1 cellular context compared by ENCODE assay signal in the genomic region with DNA sequence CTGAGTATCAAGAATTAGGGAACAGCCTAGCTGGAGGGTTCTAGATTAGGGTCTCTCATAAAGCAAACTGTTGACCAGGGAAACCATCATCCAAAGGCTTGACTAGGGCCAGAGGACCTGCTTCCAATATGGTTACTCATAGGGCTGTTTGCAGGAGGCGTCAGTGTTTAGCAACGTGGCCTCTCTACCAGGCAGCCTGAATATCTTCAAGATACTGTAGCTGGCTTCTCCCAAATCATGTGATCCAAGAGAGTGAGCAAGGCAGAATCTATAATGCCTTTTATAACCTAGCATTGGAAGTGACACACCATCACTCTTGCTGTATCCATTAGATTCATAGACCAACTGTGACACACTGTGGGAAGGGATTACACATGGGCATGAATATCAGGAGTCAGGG.
TF ChIP-seq lines count a peak whose summit lies in the region.

No MANE protein-coding gene starts in this region.

TF ChIP-seq in HepG2, 621 proteins besides CTCF, POLR2A, EP300 and RAD21:
- TF ChIP-seq, protein P1, sequence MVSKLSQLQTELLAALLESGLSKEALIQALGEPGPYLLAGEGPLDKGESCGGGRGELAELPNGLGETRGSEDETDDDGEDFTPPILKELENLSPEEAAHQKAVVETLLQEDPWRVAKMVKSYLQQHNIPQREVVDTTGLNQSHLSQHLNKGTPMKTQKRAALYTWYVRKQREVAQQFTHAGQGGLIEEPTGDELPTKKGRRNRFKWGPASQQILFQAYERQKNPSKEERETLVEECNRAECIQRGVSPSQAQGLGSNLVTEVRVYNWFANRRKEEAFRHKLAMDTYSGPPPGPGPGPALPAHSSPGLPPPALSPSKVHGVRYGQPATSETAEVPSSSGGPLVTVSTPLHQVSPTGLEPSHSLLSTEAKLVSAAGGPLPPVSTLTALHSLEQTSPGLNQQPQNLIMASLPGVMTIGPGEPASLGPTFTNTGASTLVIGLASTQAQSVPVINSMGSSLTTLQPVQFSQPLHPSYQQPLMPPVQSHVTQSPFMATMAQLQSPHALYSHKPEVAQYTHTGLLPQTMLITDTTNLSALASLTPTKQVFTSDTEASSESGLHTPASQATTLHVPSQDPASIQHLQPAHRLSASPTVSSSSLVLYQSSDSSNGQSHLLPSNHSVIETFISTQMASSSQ (IDR thresholded peaks at IDR 0.05; ENCODE audit: low read depth), result no peak
- TF ChIP-seq, protein P1 (CRISPR knock-in tag; IDR thresholded peaks at IDR 0.05; ENCODE audit: borderline replicate concordance), result no peak
- TF ChIP-seq ZNF350 (CRISPR knock-in tag; IDR thresholded peaks at IDR 0.05; ENCODE audit: borderline replicate concordance, low read depth) (no peak), TEAD3 (CRISPR knock-in tag; optimal IDR thresholded peaks at IDR 0.05; ENCODE audit: borderline replicate concordance) (no peak), ZNF30 (CRISPR knock-in tag; IDR thresholded peaks at IDR 0.05) (no peak), SSRP1 (CRISPR knock-in tag; IDR thresholded peaks at IDR 0.05) (no peak), ZBTB38 (CRISPR knock-in tag; IDR thresholded peaks at IDR 0.05) (no peak), ZSCAN9 (CRISPR knock-in tag; IDR thresholded peaks at IDR 0.05; ENCODE audit: borderline replicate concordance) (no peak), SRY (CRISPR knock-in tag; IDR thresholded peaks at IDR 0.05) (no peak), ZNF354B (CRISPR knock-in tag; IDR thresholded peaks at IDR 0.05) (no peak), ESRRA (CRISPR knock-in tag; IDR thresholded peaks at IDR 0.05; ENCODE audit: low read depth) (no peak)
- TF ChIP-seq, protein P2, sequence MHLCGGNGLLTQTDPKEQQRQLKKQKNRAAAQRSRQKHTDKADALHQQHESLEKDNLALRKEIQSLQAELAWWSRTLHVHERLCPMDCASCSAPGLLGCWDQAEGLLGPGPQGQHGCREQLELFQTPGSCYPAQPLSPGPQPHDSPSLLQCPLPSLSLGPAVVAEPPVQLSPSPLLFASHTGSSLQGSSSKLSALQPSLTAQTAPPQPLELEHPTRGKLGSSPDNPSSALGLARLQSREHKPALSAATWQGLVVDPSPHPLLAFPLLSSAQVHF (CRISPR knock-in tag; IDR thresholded peaks at IDR 0.05), result no peak
- TF ChIP-seq, protein P3, sequence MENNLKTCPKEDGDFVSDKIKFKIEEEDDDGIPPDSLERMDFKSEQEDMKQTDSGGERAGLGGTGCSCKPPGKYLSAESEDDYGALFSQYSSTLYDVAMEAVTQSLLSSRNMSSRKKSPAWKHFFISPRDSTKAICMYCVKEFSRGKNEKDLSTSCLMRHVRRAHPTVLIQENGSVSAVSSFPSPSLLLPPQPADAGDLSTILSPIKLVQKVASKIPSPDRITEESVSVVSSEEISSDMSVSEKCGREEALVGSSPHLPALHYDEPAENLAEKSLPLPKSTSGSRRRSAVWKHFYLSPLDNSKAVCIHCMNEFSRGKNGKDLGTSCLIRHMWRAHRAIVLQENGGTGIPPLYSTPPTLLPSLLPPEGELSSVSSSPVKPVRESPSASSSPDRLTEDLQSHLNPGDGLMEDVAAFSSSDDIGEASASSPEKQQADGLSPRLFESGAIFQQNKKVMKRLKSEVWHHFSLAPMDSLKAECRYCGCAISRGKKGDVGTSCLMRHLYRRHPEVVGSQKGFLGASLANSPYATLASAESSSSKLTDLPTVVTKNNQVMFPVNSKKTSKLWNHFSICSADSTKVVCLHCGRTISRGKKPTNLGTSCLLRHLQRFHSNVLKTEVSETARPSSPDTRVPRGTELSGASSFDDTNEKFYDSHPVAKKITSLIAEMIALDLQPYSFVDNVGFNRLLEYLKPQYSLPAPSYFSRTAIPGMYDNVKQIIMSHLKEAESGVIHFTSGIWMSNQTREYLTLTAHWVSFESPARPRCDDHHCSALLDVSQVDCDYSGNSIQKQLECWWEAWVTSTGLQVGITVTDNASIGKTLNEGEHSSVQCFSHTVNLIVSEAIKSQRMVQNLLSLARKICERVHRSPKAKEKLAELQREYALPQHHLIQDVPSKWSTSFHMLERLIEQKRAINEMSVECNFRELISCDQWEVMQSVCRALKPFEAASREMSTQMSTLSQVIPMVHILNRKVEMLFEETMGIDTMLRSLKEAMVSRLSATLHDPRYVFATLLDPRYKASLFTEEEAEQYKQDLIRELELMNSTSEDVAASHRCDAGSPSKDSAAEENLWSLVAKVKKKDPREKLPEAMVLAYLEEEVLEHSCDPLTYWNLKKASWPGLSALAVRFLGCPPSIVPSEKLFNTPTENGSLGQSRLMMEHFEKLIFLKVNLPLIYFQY (CRISPR knock-in tag; IDR thresholded peaks at IDR 0.05; ENCODE audit: borderline replicate concordance), result no peak
- TF ChIP-seq, protein P4, sequence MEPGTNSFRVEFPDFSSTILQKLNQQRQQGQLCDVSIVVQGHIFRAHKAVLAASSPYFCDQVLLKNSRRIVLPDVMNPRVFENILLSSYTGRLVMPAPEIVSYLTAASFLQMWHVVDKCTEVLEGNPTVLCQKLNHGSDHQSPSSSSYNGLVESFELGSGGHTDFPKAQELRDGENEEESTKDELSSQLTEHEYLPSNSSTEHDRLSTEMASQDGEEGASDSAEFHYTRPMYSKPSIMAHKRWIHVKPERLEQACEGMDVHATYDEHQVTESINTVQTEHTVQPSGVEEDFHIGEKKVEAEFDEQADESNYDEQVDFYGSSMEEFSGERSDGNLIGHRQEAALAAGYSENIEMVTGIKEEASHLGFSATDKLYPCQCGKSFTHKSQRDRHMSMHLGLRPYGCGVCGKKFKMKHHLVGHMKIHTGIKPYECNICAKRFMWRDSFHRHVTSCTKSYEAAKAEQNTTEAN (CRISPR knock-in tag; conservative IDR thresholded peaks at IDR 0.05), result no peak
- TF ChIP-seq, protein P5, sequence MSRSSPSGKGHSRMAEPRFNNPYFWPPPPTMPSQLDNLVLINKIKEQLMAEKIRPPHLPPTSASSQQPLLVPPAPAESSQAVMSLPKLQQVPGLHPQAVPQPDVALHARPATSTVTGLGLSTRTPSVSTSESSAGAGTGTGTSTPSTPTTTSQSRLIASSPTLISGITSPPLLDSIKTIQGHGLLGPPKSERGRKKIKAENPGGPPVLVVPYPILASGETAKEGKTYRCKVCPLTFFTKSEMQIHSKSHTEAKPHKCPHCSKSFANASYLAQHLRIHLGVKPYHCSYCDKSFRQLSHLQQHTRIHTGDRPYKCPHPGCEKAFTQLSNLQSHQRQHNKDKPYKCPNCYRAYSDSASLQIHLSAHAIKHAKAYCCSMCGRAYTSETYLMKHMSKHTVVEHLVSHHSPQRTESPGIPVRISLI (CRISPR knock-in tag; IDR thresholded peaks at IDR 0.05; ENCODE audit: borderline replicate concordance), result no peak
- TF ChIP-seq, protein P6, sequence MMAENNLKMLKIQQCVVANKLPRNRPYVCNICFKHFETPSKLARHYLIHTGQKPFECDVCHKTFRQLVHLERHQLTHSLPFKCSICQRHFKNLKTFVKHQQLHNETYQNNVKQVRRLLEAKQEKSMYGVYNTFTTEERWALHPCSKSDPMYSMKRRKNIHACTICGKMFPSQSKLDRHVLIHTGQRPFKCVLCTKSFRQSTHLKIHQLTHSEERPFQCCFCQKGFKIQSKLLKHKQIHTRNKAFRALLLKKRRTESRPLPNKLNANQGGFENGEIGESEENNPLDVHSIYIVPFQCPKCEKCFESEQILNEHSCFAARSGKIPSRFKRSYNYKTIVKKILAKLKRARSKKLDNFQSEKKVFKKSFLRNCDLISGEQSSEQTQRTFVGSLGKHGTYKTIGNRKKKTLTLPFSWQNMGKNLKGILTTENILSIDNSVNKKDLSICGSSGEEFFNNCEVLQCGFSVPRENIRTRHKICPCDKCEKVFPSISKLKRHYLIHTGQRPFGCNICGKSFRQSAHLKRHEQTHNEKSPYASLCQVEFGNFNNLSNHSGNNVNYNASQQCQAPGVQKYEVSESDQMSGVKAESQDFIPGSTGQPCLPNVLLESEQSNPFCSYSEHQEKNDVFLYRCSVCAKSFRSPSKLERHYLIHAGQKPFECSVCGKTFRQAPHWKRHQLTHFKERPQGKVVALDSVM (CRISPR knock-in tag; IDR thresholded peaks at IDR 0.05), result no peak
- TF ChIP-seq, protein P7, sequence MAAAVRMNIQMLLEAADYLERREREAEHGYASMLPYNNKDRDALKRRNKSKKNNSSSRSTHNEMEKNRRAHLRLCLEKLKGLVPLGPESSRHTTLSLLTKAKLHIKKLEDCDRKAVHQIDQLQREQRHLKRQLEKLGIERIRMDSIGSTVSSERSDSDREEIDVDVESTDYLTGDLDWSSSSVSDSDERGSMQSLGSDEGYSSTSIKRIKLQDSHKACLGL (CRISPR knock-in tag; IDR thresholded peaks at IDR 0.05), result no peak
TF ChIP-seq in HepG2: peak in this region for 0.
